Comparison of ENCODE assay signal across 11 cellular contexts in the genomic region with DNA sequence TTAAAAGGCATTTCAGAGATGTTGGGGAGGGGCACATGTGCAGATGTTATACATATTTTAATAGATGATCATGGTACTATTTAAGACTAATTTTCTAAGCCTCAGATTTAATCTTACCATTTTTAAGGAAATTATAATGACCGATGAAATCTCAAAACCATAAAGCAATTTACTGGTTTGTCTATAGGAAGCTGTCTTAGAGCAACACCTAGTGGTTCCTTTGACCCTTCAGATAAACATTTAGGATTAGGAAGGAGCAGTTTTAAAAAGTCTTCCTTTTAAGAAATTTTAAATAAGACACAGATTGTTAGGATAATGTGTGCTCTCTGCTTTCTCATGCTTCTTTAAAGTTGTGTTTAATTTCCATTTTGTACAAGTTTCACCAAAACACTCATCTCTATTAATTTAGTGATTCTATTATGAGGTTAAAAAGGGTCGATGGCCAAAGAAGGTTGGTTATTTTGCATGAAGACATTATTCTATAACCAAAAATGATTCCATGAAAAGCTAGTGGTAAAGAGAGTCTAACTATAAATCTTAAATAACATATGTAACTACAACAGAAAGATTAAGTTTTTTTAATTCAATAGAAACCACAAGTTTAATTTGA.
DNase-seq lines count a peak whose midpoint lies in the region; ATAC-seq, FAIRE-seq and TF ChIP-seq lines count a peak whose summit lies in the region.
"Had no signal": no experiment of that assay in that cellular context is flagged by ENCODE, and none has a peak within 500 bp of the region (broad histone marks: within the 10 kb centered on the region; RNA-seq: fewer than 3 reads in every experiment).

No MANE protein-coding gene starts in this region.

- no peak for TF ChIP-seq EP300 in stomach (IDR thresholded peaks at IDR 0.05)

- H3K27me3 Mint-ChIP-seq in MCF 10A (ENCODE audit: insufficient read depth, unreplicated experiment), result no peaks in the 10 kb centered on the region
- no peaks in the 10 kb centered on the region for H3K27me3 Mint-ChIP-seq in type B pancreatic cell
- H3K27me3 Mint-ChIP-seq in naive thymus-derived CD8-positive, alpha-beta T cell, result peaks cover 0 to 3% (median 0%) of the 10 kb centered on the region in 5 donors
- H3K27me3 Mint-ChIP-seq: CD4-positive, CD25-positive, alpha-beta regulatory T cell had no signal

- BruUV-seq in MCF 10A (replicated peaks; lab: Mats Ljungman, UMichigan), result no TSS peak

- H3K4me1 ChIP-seq in breast epithelium (no peaks in the 10 kb centered on the region), stomach (no peaks in the 10 kb centered on the region)

- intact Hi-C loops in MCF 10A (cut with micrococcal nuclease) (loop anchor here (5.0 kb wide), 2 partner anchors 156 to 289 kb away; no protein-coding TSS in a partner anchor), breast epithelium (cut with DNase I; ENCODE audit: low total_unique reads) (no loop called here), stomach (cut with DNase I; ENCODE audit: low total_unique reads) (no loop called here)

- H3K36me3 ChIP-seq in breast epithelium, result no peaks in the 10 kb centered on the region
- no peaks in the 10 kb centered on the region for H3K36me3 ChIP-seq in bronchial epithelial cell (ENCODE audit: control insufficient read depth, insufficient read depth, low read length)
- no peaks in the 10 kb centered on the region for H3K36me3 ChIP-seq in stomach

- TF ChIP-seq POLR2A in breast epithelium (IDR thresholded peaks at IDR 0.05) (no peak), stomach (IDR thresholded peaks at IDR 0.05) (no peak)

- POLR2A ChIA-PET in MCF 10A (lab: Yijun Ruan, JAX), result interaction anchor here (0.6 kb wide), 1 partner anchor 50 kb away, joined by 4 read pairs; no protein-coding TSS in a partner anchor
- POLR2A ChIA-PET in naive thymus-derived CD8-positive, alpha-beta T cell (lab: Charles Lee), result no interaction called here

- TF ChIP-seq CTCF in MCF 10A (IDR thresholded peaks at IDR 0.05; ENCODE audit: unreplicated experiment) (peak; percentile 54), breast epithelium (IDR thresholded peaks at IDR 0.05) (peak in 1 of 3 donors; percentile 38), bronchial epithelial cell (IDR thresholded peaks at IDR 0.05; ENCODE audit: insufficient read depth, low read length, severe bottlenecking) (no peak), type B pancreatic cell (conservative IDR thresholded peaks at IDR 0.05) (peak; percentile 76), stomach (IDR thresholded peaks at IDR 0.05) (no peak)

- no peaks in the 10 kb centered on the region for H3K4me1 Mint-ChIP-seq in MCF 10A (ENCODE audit: insufficient read depth, unreplicated experiment)
- peaks cover 8% of the 10 kb centered on the region for H3K4me1 Mint-ChIP-seq in type B pancreatic cell (ENCODE audit: unreplicated experiment)
- H3K4me1 Mint-ChIP-seq in naive thymus-derived CD8-positive, alpha-beta T cell, result no peaks in the 10 kb centered on the region
- H3K4me1 Mint-ChIP-seq: CD4-positive, CD25-positive, alpha-beta regulatory T cell had no signal

- no peak for ATAC-seq in naive thymus-derived CD8-positive, alpha-beta T cell
- ATAC-seq: Right ventricle myocardium inferior had no signal

- no peak overlapping the region for H3K4me3 Mint-ChIP-seq in MCF 10A (ENCODE audit: unreplicated experiment)
- no peak overlapping the region for H3K4me3 Mint-ChIP-seq in type B pancreatic cell
- no peak overlapping the region for H3K4me3 Mint-ChIP-seq in naive thymus-derived CD8-positive, alpha-beta T cell
- H3K4me3 Mint-ChIP-seq: CD4-positive, CD25-positive, alpha-beta regulatory T cell had no signal

- H3K27ac Mint-ChIP-seq in MCF 10A (ENCODE audit: low read depth, unreplicated experiment) (no peak overlapping the region), type B pancreatic cell (no peak overlapping the region)
- no peak overlapping the region for H3K27ac Mint-ChIP-seq in naive thymus-derived CD8-positive, alpha-beta T cell
- H3K27ac Mint-ChIP-seq: CD4-positive, CD25-positive, alpha-beta regulatory T cell had no signal

- FAIRE-seq in bronchial epithelial cell (lab: Jason Lieb, UNC), result no peak
- FAIRE-seq: endothelial cell of umbilical vein had no signal

- no peaks in the 10 kb centered on the region for H3K9me3 Mint-ChIP-seq in MCF 10A (ENCODE audit: unreplicated experiment)
- no peaks in the 10 kb centered on the region for H3K9me3 Mint-ChIP-seq in type B pancreatic cell
- H3K9me3 Mint-ChIP-seq in naive thymus-derived CD8-positive, alpha-beta T cell, result no peaks in the 10 kb centered on the region

- H3K4me3 ChIP-seq in breast epithelium (no peak overlapping the region), bronchial epithelial cell (ENCODE audit: low read depth, low read length) (no peak overlapping the region), stomach (no peak overlapping the region)

- CTCF ChIA-PET in MCF 10A (lab: Yijun Ruan, JAX), result interaction anchor here (0.6 to 2.1 kb wide), 6 partner anchors 10 to 1659 kb away, joined by 3 to 8 read pairs (median 3); no protein-coding TSS in a partner anchor

- 11 to 25% (median 20%) methylated on average over 2 of the region's 2 CpGs for WGBS in stomach, 5 donors

- H3K9me3 ChIP-seq in breast epithelium (no peaks in the 10 kb centered on the region), stomach (no peaks in the 10 kb centered on the region)

- H3K27me3 ChIP-seq in breast epithelium, result no peaks in the 10 kb centered on the region
- H3K27me3 ChIP-seq in bronchial epithelial cell (ENCODE audit: control insufficient read depth, insufficient read depth, low read length), result no peaks in the 10 kb centered on the region
- peaks cover 0 to 11% (median 0%) of the 10 kb centered on the region in 3 donors for H3K27me3 ChIP-seq in stomach

- no peak overlapping the region for H3K27ac ChIP-seq in breast epithelium
- no peak overlapping the region for H3K27ac ChIP-seq in stomach

- peak; percentile 47 for DNase-seq in MCF 10A (ENCODE audit: unreplicated experiment)
- DNase-seq in breast epithelium (ENCODE audit: low spot score in 2 of 2), result no peak
- peak; percentile 74 for DNase-seq in NCI-H69 (lab: John Stamatoyannopoulos, UW)
- DNase-seq in bronchial epithelial cell (ENCODE audit: low read depth), result peak; percentile 10
- DNase-seq in type B pancreatic cell (ENCODE audit: extremely low spot score, unreplicated experiment), result no peak
- DNase-seq in stomach, result no peak
- DNase-seq in naive thymus-derived CD8-positive, alpha-beta T cell, result no peak
- DNase-seq in stimulated activated CD4-positive, alpha-beta T cell treated with anti-CD3 and anti-CD28 coated beads, Interleukin-4, amount 100 ng/mL, for 4 hours, result no peak
- DNase-seq: CD4-positive, CD25-positive, alpha-beta regulatory T cell had no signal

- H3K36me3 Mint-ChIP-seq in MCF 10A (ENCODE audit: insufficient read depth, unreplicated experiment) (no peaks in the 10 kb centered on the region), type B pancreatic cell (no peaks in the 10 kb centered on the region)
- no peaks in the 10 kb centered on the region for H3K36me3 Mint-ChIP-seq in naive thymus-derived CD8-positive, alpha-beta T cell
- H3K36me3 Mint-ChIP-seq: CD4-positive, CD25-positive, alpha-beta regulatory T cell had no signal

Comparison
In these comparisons a context has a peak if more than half of its experiments do, and no peak if none do; other contexts are left out.
1. DNase-seq: peak in MCF 10A (single experiment), NCI-H69 (single experiment) and bronchial epithelial cell (single experiment); none in breast epithelium (0 of 2), type B pancreatic cell (single experiment), stomach (single experiment), naive thymus-derived CD8-positive, alpha-beta T cell (0 of 10) and stimulated activated CD4-positive, alpha-beta T cell treated with anti-CD3 and anti-CD28 coated beads, Interleukin-4, amount 100 ng/mL, for 4 hours (0 of 2).
2. CTCF ChIP-seq: peak in MCF 10A (single experiment) and type B pancreatic cell (single experiment); none in bronchial epithelial cell (single experiment) and stomach (0 of 7).